2 cellular contexts compared by ENCODE assay signal in the genomic region with DNA sequence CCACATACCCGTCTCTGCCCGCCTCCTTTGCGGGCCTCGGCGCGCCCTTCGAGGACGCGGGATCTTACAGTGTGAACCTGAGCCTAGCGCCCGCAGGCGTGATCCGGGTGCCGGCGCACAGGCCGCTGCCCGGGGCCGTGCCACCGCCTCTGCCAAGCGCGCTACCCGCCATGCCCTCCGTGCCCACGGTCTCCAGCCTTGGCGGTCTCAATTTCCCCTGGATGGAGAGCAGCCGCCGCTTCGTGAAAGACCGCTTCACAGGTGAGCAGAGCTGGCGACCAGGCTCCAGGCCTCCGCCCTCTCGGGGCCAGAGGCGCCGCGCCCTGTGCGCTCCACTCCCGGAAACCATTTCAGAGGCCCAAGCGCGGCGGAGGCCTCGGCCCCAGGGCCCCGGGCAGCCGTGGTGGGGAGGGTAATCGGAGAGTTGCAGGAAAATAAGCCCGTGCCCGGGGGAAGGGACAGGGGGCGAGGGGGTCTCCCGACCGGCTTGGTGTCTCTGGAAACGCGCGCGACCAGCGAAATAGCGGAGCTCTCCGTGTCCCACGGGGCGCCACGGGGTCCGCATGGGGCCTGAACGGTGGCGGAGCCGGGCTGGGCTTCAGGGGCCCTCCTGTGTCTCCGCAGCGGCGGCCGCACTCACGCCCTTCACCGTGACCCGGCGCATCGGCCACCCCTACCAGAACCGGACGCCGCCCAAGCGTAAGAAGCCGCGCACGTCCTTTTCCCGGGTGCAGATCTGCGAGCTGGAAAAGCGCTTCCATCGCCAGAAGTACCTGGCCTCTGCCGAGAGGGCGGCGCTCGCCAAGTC.
TF ChIP-seq lines count a peak whose summit lies in the region.

No MANE protein-coding gene starts in this region.

TF ChIP-seq in liver, 16 proteins besides CTCF, POLR2A, EP300 and RAD21:
- no peak for TF ChIP-seq TAF1 (conservative IDR thresholded peaks at IDR 0.05)
- TF ChIP-seq, protein P1, sequence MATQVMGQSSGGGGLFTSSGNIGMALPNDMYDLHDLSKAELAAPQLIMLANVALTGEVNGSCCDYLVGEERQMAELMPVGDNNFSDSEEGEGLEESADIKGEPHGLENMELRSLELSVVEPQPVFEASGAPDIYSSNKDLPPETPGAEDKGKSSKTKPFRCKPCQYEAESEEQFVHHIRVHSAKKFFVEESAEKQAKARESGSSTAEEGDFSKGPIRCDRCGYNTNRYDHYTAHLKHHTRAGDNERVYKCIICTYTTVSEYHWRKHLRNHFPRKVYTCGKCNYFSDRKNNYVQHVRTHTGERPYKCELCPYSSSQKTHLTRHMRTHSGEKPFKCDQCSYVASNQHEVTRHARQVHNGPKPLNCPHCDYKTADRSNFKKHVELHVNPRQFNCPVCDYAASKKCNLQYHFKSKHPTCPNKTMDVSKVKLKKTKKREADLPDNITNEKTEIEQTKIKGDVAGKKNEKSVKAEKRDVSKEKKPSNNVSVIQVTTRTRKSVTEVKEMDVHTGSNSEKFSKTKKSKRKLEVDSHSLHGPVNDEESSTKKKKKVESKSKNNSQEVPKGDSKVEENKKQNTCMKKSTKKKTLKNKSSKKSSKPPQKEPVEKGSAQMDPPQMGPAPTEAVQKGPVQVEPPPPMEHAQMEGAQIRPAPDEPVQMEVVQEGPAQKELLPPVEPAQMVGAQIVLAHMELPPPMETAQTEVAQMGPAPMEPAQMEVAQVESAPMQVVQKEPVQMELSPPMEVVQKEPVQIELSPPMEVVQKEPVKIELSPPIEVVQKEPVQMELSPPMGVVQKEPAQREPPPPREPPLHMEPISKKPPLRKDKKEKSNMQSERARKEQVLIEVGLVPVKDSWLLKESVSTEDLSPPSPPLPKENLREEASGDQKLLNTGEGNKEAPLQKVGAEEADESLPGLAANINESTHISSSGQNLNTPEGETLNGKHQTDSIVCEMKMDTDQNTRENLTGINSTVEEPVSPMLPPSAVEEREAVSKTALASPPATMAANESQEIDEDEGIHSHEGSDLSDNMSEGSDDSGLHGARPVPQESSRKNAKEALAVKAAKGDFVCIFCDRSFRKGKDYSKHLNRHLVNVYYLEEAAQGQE (IDR thresholded peaks at IDR 0.05): no peak
- TF ChIP-seq HNF4G (IDR thresholded peaks at IDR 0.05): no peak
- TF ChIP-seq JUND (IDR thresholded peaks at IDR 0.05): no peak
- TF ChIP-seq, protein P2, sequence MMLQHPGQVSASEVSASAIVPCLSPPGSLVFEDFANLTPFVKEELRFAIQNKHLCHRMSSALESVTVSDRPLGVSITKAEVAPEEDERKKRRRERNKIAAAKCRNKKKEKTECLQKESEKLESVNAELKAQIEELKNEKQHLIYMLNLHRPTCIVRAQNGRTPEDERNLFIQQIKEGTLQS (IDR thresholded peaks at IDR 0.05): no peak
- TF ChIP-seq EGR1 (IDR thresholded peaks at IDR 0.05; ENCODE audit: low read depth in 2 of 2): no peak
- TF ChIP-seq NR2F2 (IDR thresholded peaks at IDR 0.05): no peak
- no peak for TF ChIP-seq SP1 (IDR thresholded peaks at IDR 0.05)
- TF ChIP-seq, protein P3, sequence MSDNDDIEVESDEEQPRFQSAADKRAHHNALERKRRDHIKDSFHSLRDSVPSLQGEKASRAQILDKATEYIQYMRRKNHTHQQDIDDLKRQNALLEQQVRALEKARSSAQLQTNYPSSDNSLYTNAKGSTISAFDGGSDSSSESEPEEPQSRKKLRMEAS (IDR thresholded peaks at IDR 0.05): no peak
- no peak for TF ChIP-seq GABPA (IDR thresholded peaks at IDR 0.05 in 1 of 2, conservative IDR thresholded peaks at IDR 0.05 in 1 of 2)

TF ChIP-seq in HepG2, 621 proteins besides CTCF, POLR2A, EP300 and RAD21:
- TF ChIP-seq, protein P4, sequence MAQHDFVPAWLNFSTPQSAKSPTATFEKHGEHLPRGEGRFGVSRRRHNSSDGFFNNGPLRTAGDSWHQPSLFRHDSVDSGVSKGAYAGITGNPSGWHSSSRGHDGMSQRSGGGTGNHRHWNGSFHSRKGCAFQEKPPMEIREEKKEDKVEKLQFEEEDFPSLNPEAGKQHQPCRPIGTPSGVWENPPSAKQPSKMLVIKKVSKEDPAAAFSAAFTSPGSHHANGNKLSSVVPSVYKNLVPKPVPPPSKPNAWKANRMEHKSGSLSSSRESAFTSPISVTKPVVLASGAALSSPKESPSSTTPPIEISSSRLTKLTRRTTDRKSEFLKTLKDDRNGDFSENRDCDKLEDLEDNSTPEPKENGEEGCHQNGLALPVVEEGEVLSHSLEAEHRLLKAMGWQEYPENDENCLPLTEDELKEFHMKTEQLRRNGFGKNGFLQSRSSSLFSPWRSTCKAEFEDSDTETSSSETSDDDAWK (CRISPR knock-in tag; IDR thresholded peaks at IDR 0.05): no peak
- TF ChIP-seq MEF2D (CRISPR knock-in tag; IDR thresholded peaks at IDR 0.05) (no peak), ZNF773 (CRISPR knock-in tag; IDR thresholded peaks at IDR 0.05; ENCODE audit: borderline replicate concordance) (no peak), SOX13 (IDR thresholded peaks at IDR 0.05) (no peak), SOX13 (CRISPR knock-in tag; conservative IDR thresholded peaks at IDR 0.05 in 1 of 2, IDR thresholded peaks at IDR 0.05 in 1 of 2) (no peak), FOXA3 (CRISPR knock-in tag; IDR thresholded peaks at IDR 0.05) (no peak), ZNF780A (CRISPR knock-in tag; IDR thresholded peaks at IDR 0.05) (no peak), NFIC (IDR thresholded peaks at IDR 0.05; ENCODE audit: low read length) (no peak), U2AF2 (IDR thresholded peaks at IDR 0.05; ENCODE audit: low read depth, low read length) (no peak), KDM5A (IDR thresholded peaks at IDR 0.05; ENCODE audit: borderline replicate concordance, low read length) (no peak), LCORL (IDR thresholded peaks at IDR 0.05) (no peak), LCORL (CRISPR knock-in tag; IDR thresholded peaks at IDR 0.05) (no peak)
- TF ChIP-seq, protein P1 (IDR thresholded peaks at IDR 0.05; ENCODE audit: borderline replicate concordance in 1 of 2, low read depth in 1 of 2, low read length in 2 of 2): no peak
- TF ChIP-seq, protein P3 (IDR thresholded peaks at IDR 0.05): no peak
- TF ChIP-seq, protein P5, sequence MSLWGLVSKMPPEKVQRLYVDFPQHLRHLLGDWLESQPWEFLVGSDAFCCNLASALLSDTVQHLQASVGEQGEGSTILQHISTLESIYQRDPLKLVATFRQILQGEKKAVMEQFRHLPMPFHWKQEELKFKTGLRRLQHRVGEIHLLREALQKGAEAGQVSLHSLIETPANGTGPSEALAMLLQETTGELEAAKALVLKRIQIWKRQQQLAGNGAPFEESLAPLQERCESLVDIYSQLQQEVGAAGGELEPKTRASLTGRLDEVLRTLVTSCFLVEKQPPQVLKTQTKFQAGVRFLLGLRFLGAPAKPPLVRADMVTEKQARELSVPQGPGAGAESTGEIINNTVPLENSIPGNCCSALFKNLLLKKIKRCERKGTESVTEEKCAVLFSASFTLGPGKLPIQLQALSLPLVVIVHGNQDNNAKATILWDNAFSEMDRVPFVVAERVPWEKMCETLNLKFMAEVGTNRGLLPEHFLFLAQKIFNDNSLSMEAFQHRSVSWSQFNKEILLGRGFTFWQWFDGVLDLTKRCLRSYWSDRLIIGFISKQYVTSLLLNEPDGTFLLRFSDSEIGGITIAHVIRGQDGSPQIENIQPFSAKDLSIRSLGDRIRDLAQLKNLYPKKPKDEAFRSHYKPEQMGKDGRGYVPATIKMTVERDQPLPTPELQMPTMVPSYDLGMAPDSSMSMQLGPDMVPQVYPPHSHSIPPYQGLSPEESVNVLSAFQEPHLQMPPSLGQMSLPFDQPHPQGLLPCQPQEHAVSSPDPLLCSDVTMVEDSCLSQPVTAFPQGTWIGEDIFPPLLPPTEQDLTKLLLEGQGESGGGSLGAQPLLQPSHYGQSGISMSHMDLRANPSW (CRISPR knock-in tag; IDR thresholded peaks at IDR 0.05; ENCODE audit: borderline replicate concordance): no peak
- TF ChIP-seq, protein P6, sequence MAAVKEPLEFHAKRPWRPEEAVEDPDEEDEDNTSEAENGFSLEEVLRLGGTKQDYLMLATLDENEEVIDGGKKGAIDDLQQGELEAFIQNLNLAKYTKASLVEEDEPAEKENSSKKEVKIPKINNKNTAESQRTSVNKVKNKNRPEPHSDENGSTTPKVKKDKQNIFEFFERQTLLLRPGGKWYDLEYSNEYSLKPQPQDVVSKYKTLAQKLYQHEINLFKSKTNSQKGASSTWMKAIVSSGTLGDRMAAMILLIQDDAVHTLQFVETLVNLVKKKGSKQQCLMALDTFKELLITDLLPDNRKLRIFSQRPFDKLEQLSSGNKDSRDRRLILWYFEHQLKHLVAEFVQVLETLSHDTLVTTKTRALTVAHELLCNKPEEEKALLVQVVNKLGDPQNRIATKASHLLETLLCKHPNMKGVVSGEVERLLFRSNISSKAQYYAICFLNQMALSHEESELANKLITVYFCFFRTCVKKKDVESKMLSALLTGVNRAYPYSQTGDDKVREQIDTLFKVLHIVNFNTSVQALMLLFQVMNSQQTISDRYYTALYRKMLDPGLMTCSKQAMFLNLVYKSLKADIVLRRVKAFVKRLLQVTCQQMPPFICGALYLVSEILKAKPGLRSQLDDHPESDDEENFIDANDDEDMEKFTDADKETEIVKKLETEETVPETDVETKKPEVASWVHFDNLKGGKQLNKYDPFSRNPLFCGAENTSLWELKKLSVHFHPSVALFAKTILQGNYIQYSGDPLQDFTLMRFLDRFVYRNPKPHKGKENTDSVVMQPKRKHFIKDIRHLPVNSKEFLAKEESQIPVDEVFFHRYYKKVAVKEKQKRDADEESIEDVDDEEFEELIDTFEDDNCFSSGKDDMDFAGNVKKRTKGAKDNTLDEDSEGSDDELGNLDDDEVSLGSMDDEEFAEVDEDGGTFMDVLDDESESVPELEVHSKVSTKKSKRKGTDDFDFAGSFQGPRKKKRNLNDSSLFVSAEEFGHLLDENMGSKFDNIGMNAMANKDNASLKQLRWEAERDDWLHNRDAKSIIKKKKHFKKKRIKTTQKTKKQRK (IDR thresholded peaks at IDR 0.05; ENCODE audit: low read length): no peak
- TF ChIP-seq, protein P7, sequence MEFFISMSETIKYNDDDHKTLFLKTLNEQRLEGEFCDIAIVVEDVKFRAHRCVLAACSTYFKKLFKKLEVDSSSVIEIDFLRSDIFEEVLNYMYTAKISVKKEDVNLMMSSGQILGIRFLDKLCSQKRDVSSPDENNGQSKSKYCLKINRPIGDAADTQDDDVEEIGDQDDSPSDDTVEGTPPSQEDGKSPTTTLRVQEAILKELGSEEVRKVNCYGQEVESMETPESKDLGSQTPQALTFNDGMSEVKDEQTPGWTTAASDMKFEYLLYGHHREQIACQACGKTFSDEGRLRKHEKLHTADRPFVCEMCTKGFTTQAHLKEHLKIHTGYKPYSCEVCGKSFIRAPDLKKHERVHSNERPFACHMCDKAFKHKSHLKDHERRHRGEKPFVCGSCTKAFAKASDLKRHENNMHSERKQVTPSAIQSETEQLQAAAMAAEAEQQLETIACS (CRISPR knock-in tag; IDR thresholded peaks at IDR 0.05): no peak
TF ChIP-seq in HepG2: peak in this region for 0.
